28 cellular contexts compared by ENCODE assay signal in genomic region chr3:13407475-13407874, GRCh38. TPM values are rescaled to one million over a fixed set of nuclear protein-coding genes. Genes with fewer than 3 reads are reported as not detected.
DNase-seq lines count a peak whose midpoint lies in the region; ATAC-seq, FAIRE-seq and TF ChIP-seq lines count a peak whose summit lies in the region.
"Had no signal": no experiment of that assay in that cellular context is flagged by ENCODE, and none has a peak within 500 bp of the region (broad histone marks: within the 10 kb centered on the region; RNA-seq: fewer than 3 reads in every experiment).

No MANE protein-coding gene starts in this region.

- DNase-seq in T-helper 1 cell (no peak), HepG2 (ENCODE audit: low spot score) (no peak), right lobe of liver (no peak), K562 (ENCODE audit: extremely low read depth in 1 of 4, low spot score in 3 of 4) (no peak), NCI-H2227 (lab: John Stamatoyannopoulos, UW; ENCODE audit: unreplicated experiment) (no peak)
- DNase-seq in stimulated activated effector memory CD8-positive, alpha-beta T cell treated with anti-CD3 and anti-CD28 coated beads, Interleukin-12 subunit alpha, Interleukin-12 subunit beta, amount 100 ng/mL, for 72 hours (ENCODE audit: low spot score in 2 of 2) = no peak
- DNase-seq: activated CD4-positive, alpha-beta T cell treated with anti-CD3 and anti-CD28 coated beads for 4 hours; activated effector memory CD4-positive, alpha-beta T cell treated with Interleukin-2 at 50 U/mL for 16 hours; amniotic stem cell; dorsolateral prefrontal cortex; EL; foreskin melanocyte; GOT3; heart left ventricle; left ventricle myocardium superior; NCI-H2029; NCI-H526; right cardiac atrium; stimulated activated CD4-positive, alpha-beta T cell treated with anti-CD3 and anti-CD28 coated beads, Interleukin-1b, Interleukin-23, amount 100 ng/mL, for 48 hours; testis had no signal

- H3K79me2 ChIP-seq in HepG2 (ENCODE audit: insufficient read depth, low read length) (peaks cover 40% of the 10 kb centered on the region), K562 (ENCODE audit: control insufficient read depth, insufficient read depth, low read length) (peaks cover 90% of the 10 kb centered on the region)

- TF ChIP-seq EP300 in HepG2 (IDR thresholded peaks at IDR 0.05; ENCODE audit: low read depth in 2 of 2, low read length in 2 of 2) (no peak), HepG2 (CRISPR knock-in tag; IDR thresholded peaks at IDR 0.05; ENCODE audit: borderline replicate concordance) (no peak), K562 (IDR thresholded peaks at IDR 0.05; ENCODE audit: low read length) (no peak)

- POLR2A ChIA-PET in HepG2 (lab: Yijun Ruan, JAX) (no interaction called here), K562 (lab: Yijun Ruan, JAX) (interaction anchor here (0.7 to 4.0 kb wide), 4 partner anchors 9 to 66 kb away, joined by 3 to 29 read pairs (median 6); partner anchors contain the start of gene NUP210)

- no peak overlapping the region for H3K9ac ChIP-seq in HepG2 (ENCODE audit: insufficient read depth, low read depth, low read length)
- H3K9ac ChIP-seq in K562 (ENCODE audit: insufficient read depth in 1 of 2, low read depth in 2 of 2, low read length in 2 of 2) = no peak overlapping the region

- in situ Hi-C loops in HepG2 (cut with HindIII; ENCODE audit: extremely low pct_ligation_motif_present, low pct_unique_long_range_greater_than_20kb) = no loop called here
- in situ Hi-C loops in K562 (cut with MboI) = no loop called here

- H3K27ac Mint-ChIP-seq in T-helper 1 cell treated with Interleukin-12 subunit alpha and Interleukin-12 subunit beta and Interleukin-4 antibody, amounts not matched to agents 30 μg/mL and 1 μg/mL, for 36 hours = peak overlapping the region; percentile 33
- peak overlapping the region; percentile 51 for H3K27ac Mint-ChIP-seq in stimulated activated effector memory CD8-positive, alpha-beta T cell treated with anti-CD3 and anti-CD28 coated beads, Interleukin-12 subunit alpha, Interleukin-12 subunit beta, amount 100 ng/mL, for 72 hours
- H3K27ac Mint-ChIP-seq: brain had no signal

- peaks cover 3% of the 10 kb centered on the region; the same call in 1 of the 2 replicates for H4K20me1 ChIP-seq in HepG2 (ENCODE audit: insufficient read depth, low read length)
- H4K20me1 ChIP-seq in K562 (replicated peaks; ENCODE audit: control insufficient read depth, insufficient read depth, low read length) = peaks cover 14% of the 10 kb centered on the region; the same call in 1 of the 2 replicates

- BruUV-seq in HepG2 (replicated peaks; lab: Mats Ljungman, UMichigan) (no TSS peak), K562 (replicated peaks; lab: Mats Ljungman, UMichigan) (no TSS peak)

- TF ChIP-seq RAD21 in HepG2 (CRISPR knock-in tag; IDR thresholded peaks at IDR 0.05) = no peak
- TF ChIP-seq RAD21 in K562 (CRISPR knock-in tag; conservative IDR thresholded peaks at IDR 0.05 in 1 of 2, IDR thresholded peaks at IDR 0.05 in 1 of 2) = no peak

- H3K4me1 ChIP-seq in HepG2 (ENCODE audit: insufficient read depth, low read length) (0 out of 2 replicates have a peak, but pooled peaks cover 7% of the 10 kb centered on the region), right lobe of liver (peaks cover 0 to 5% (median 0%) of the 10 kb centered on the region in 4 donors), K562 (replicated peaks in 1 of 2; ENCODE audit: control insufficient read depth in 2 of 2, insufficient read depth in 2 of 2, low read length in 2 of 2) (peaks cover 32 to 39% of the 10 kb centered on the region in 2 experiments; a peak in 4 of 5 replicates)
- H3K4me1 ChIP-seq: heart left ventricle, testis had no signal

- H3K4me2 ChIP-seq in HepG2 (ENCODE audit: low read depth, low read length) (no peak overlapping the region), K562 (ENCODE audit: insufficient read depth, low read length) (no peak overlapping the region)

- peaks cover 13% of the 10 kb centered on the region for H3K4me1 Mint-ChIP-seq in T-helper 1 cell treated with Interleukin-12 subunit alpha and Interleukin-12 subunit beta and Interleukin-4 antibody, amounts not matched to agents 30 μg/mL and 1 μg/mL, for 36 hours (ENCODE audit: low read depth)
- peaks cover 25% of the 10 kb centered on the region for H3K4me1 Mint-ChIP-seq in stimulated activated effector memory CD8-positive, alpha-beta T cell treated with anti-CD3 and anti-CD28 coated beads, Interleukin-12 subunit alpha, Interleukin-12 subunit beta, amount 100 ng/mL, for 72 hours

- no peak for ATAC-seq in HepG2
- no peak for ATAC-seq in right lobe of liver
- no peak for ATAC-seq in K562
- no peak for ATAC-seq in stimulated activated effector memory CD8-positive, alpha-beta T cell treated with anti-CD3 and anti-CD28 coated beads, Interleukin-12 subunit alpha, Interleukin-12 subunit beta, amount 100 ng/mL, for 72 hours
- ATAC-seq in HG02798 (IDR thresholded peaks at IDR 0.05; ENCODE audit: poor library complexity, unreplicated experiment) = no peak
- ATAC-seq: heart left ventricle, left ventricle myocardium superior, right cardiac atrium, SK-N-SH treated with all-trans-retinoic acid at 6 μM for 48 hours had no signal

- H2AFZ ChIP-seq in HepG2 (ENCODE audit: low read length) (no peak overlapping the region), K562 (ENCODE audit: low read depth, low read length) (no peak overlapping the region)

- H3K9me3 ChIP-seq in HepG2 (ENCODE audit: low read length) (peaks cover 8% of the 10 kb centered on the region), right lobe of liver (no peaks in the 10 kb centered on the region), K562 (replicated peaks; ENCODE audit: control insufficient read depth, insufficient read depth, low read depth, low read length) (peaks cover 19% of the 10 kb centered on the region)
- H3K9me3 ChIP-seq: testis had no signal

- peaks cover 0 to 7% of the 10 kb centered on the region in 2 experiments; a peak in 4 of 5 replicates for H3K36me3 ChIP-seq in HepG2 (replicated peaks in 1 of 2; ENCODE audit: control insufficient read depth in 1 of 2, insufficient read depth in 2 of 2, low read length in 2 of 2)
- no peaks in the 10 kb centered on the region for H3K36me3 ChIP-seq in right lobe of liver
- H3K36me3 ChIP-seq in K562 (ENCODE audit: control insufficient read depth, insufficient read depth, low read length) = peaks cover 39% of the 10 kb centered on the region; the same call in 2 of the 3 replicates
- H3K36me3 ChIP-seq: heart left ventricle had no signal

- H3K9me3 Mint-ChIP-seq in T-helper 1 cell treated with Interleukin-12 subunit alpha and Interleukin-12 subunit beta and Interleukin-4 antibody, amounts not matched to agents 30 μg/mL and 1 μg/mL, for 36 hours = peaks cover 14% of the 10 kb centered on the region
- no peaks in the 10 kb centered on the region for H3K9me3 Mint-ChIP-seq in stimulated activated effector memory CD8-positive, alpha-beta T cell treated with anti-CD3 and anti-CD28 coated beads, Interleukin-12 subunit alpha, Interleukin-12 subunit beta, amount 100 ng/mL, for 72 hours
- H3K9me3 Mint-ChIP-seq: stimulated activated naive CD8-positive, alpha-beta T cell treated with anti-CD3 and anti-CD28 coated beads, Interleukin-15, Interleukin-2, amounts not matched to agents 100 ng/mL and 50 ng/mL, for 24 hours had no signal

- TF ChIP-seq POLR2A in HepG2 (IDR thresholded peaks at IDR 0.05; ENCODE audit: insufficient read depth in 1 of 2, low read depth in 2 of 2, low read length in 2 of 2) (no peak), right lobe of liver (IDR thresholded peaks at IDR 0.05) (no peak), K562 (conservative IDR thresholded peaks at IDR 0.05) (peak; percentile 53; the same call in 1 of the 2 replicates)

- 100% methylated on average over 1 of the region's 1 CpG for WGBS in HepG2 (ENCODE audit: low lambda C conversion rate)
- WGBS in right lobe of liver (ENCODE audit: insufficient coverage, low coverage, low lambda C conversion rate, missing lambda C conversion rate) = 77% methylated on average over 1 of the region's 1 CpG
- 67% methylated on average over 1 of the region's 1 CpG for WGBS in K562 (ENCODE audit: insufficient coverage, low coverage, missing lambda C conversion rate)

- H3K4me3 Mint-ChIP-seq in T-helper 1 cell treated with Interleukin-12 subunit alpha and Interleukin-12 subunit beta and Interleukin-4 antibody, amounts not matched to agents 30 μg/mL and 1 μg/mL, for 36 hours = no peak overlapping the region
- H3K4me3 Mint-ChIP-seq in stimulated activated effector memory CD8-positive, alpha-beta T cell treated with anti-CD3 and anti-CD28 coated beads, Interleukin-12 subunit alpha, Interleukin-12 subunit beta, amount 100 ng/mL, for 72 hours = no peak overlapping the region
- H3K4me3 Mint-ChIP-seq: brain; stimulated activated naive CD8-positive, alpha-beta T cell treated with anti-CD3 and anti-CD28 coated beads, Interleukin-15, Interleukin-2, amounts not matched to agents 100 ng/mL and 50 ng/mL, for 24 hours had no signal

- H3K27me3 ChIP-seq in HepG2 (ENCODE audit: control insufficient read depth in 1 of 2, insufficient read depth in 2 of 2, low read length in 2 of 2) (no peaks in the 10 kb centered on the region), right lobe of liver (no peaks in the 10 kb centered on the region), K562 (ENCODE audit: control insufficient read depth in 2 of 2, insufficient read depth in 2 of 2, low read length in 2 of 2) (no peaks in the 10 kb centered on the region)
- H3K27me3 ChIP-seq: dorsolateral prefrontal cortex, heart left ventricle, testis had no signal

- no peak overlapping the region for H3K4me3 ChIP-seq in HepG2 (replicated peaks in 1 of 3; ENCODE audit: insufficient read depth in 1 of 3, low read depth in 2 of 3, low read length in 3 of 3)
- H3K4me3 ChIP-seq in right lobe of liver = no peak overlapping the region
- H3K4me3 ChIP-seq in K562 = no peak overlapping the region
- H3K4me3 ChIP-seq: dorsolateral prefrontal cortex, heart left ventricle, testis had no signal

- no peaks in the 10 kb centered on the region for H3K27me3 Mint-ChIP-seq in T-helper 1 cell treated with Interleukin-12 subunit alpha and Interleukin-12 subunit beta and Interleukin-4 antibody, amounts not matched to agents 30 μg/mL and 1 μg/mL, for 36 hours (ENCODE audit: low read depth)
- H3K27me3 Mint-ChIP-seq: brain; stimulated activated naive CD8-positive, alpha-beta T cell treated with anti-CD3 and anti-CD28 coated beads, Interleukin-15, Interleukin-2, amounts not matched to agents 100 ng/mL and 50 ng/mL, for 24 hours had no signal

- TF ChIP-seq CTCF in HepG2 (CRISPR knock-in tag; IDR thresholded peaks at IDR 0.05) (no peak), right lobe of liver (IDR thresholded peaks at IDR 0.05) (no peak), K562 (IDR thresholded peaks at IDR 0.05 in 2 of 3, conservative IDR thresholded peaks at IDR 0.05 in 1 of 3; ENCODE audit: insufficient read depth in 2 of 3, low read depth in 1 of 3, low read length in 3 of 3) (no peak)

- H3K9me1 ChIP-seq in K562 (ENCODE audit: control insufficient read depth, insufficient read depth, low read length) = no peaks in the 10 kb centered on the region

- CTCF ChIA-PET in HepG2 (lab: Yijun Ruan, JAX; ENCODE audit: low intra/inter-chr PET ratio, low total read pairs) = no interaction called here
- CTCF ChIA-PET in K562 (lab: Yijun Ruan, JAX; ENCODE audit: low intra/inter-chr PET ratio) = no interaction called here

- H3K36me3 Mint-ChIP-seq in T-helper 1 cell treated with Interleukin-12 subunit alpha and Interleukin-12 subunit beta and Interleukin-4 antibody, amounts not matched to agents 30 μg/mL and 1 μg/mL, for 36 hours (ENCODE audit: low read depth) = peaks cover 28% of the 10 kb centered on the region
- H3K36me3 Mint-ChIP-seq in stimulated activated effector memory CD8-positive, alpha-beta T cell treated with anti-CD3 and anti-CD28 coated beads, Interleukin-12 subunit alpha, Interleukin-12 subunit beta, amount 100 ng/mL, for 72 hours = peaks cover 25% of the 10 kb centered on the region

- H3K27ac ChIP-seq in HepG2 (ENCODE audit: extremely low read length, insufficient read depth, low read length) (no peak overlapping the region), right lobe of liver (no peak overlapping the region), K562 (ENCODE audit: extremely low read depth, low read depth, low read length) (no peak overlapping the region)
- H3K27ac ChIP-seq: 22Rv1, dorsolateral prefrontal cortex, heart left ventricle, testis had no signal

- FAIRE-seq in HepG2 (lab: Jason Lieb, UNC) = no peak
- FAIRE-seq in K562 (lab: Jason Lieb, UNC) = no peak
- FAIRE-seq: keratinocyte, urothelium cell line had no signal

- intact Hi-C loops in HepG2 (cut with micrococcal nuclease; ENCODE audit: unreplicated experiment) (no loop called here), right lobe of liver (cut with DNase I) (no loop called here), K562 (cut with micrococcal nuclease) (loop anchor here (2.0 kb wide), 1 partner anchor 23 kb away; no protein-coding TSS in a partner anchor)

RNA-seq across cellular contexts. Expression of gene NUP210, which starts 12.6 kb away (rescaled TPM):
- total RNA-seq in HepG2 (2016; rRNA removed; fragmentation: Illumina TruSeq; extraction: Trizol) (18.2 and 35.2 TPM in 2 replicates), right lobe of liver (10 to 100 TPM; 11.7 to 17.7 (median 15.6) TPM), K562 (2014; rRNA removed) (60.7 and 76.5 TPM in 2 replicates), K562 (2014; rRNA removed; fragmentation: Illumina TruSeq; extraction: Trizol) (25.4 and 30.2 TPM in 2 replicates), K562 (2015; rRNA removed; fragmentation: Illumina TruSeq; extraction: Trizol) (36.0 and 39.9 TPM in 2 replicates), K562 (2021) (128 and 138 TPM in 2 replicates)
- total RNA-seq in HepG2 (2016; cell fraction: cytosol; rRNA removed; fragmentation: Illumina TruSeq; extraction: Trizol; ENCODE audit: low read depth) = 2.4 and 3.0 TPM in 2 replicates
- total RNA-seq in HepG2 (2016; cell fraction: insoluble cytoplasmic fraction; rRNA removed; fragmentation: Illumina TruSeq; extraction: Trizol) = 13.5 and 35.7 TPM in 2 replicates
- total RNA-seq in HepG2 (2016; cell fraction: membrane; rRNA removed; fragmentation: Illumina TruSeq; extraction: Trizol) = 7.5 TPM in 2 replicates
- 48.2 and 58.1 TPM in 2 replicates for total RNA-seq in HepG2 (2016; cell fraction: nucleus; rRNA removed; fragmentation: Illumina TruSeq; extraction: Trizol)
- polyA plus RNA-seq in HepG2 (2011; rRNA removed) (31.6 and 44.3 TPM in 2 replicates), K562 (2011; rRNA removed) (44.0 and 93.3 TPM in 2 replicates), K562 (2014; fragmentation: Illumina TruSeq; extraction: Trizol) (90.7 and 111 TPM in 2 replicates), K562 (2014; fragmentation: Nextera tagmentation; extraction: Ambion mirVana) (1 to 10 TPM; 1.2 to 1.4 TPM), K562 (2014; rRNA removed) (54.3 and 61.0 TPM in 2 replicates)
- 17.7 and 20.2 TPM in 2 replicates for polyA plus RNA-seq in HepG2 (2011; cell fraction: cytosol; rRNA removed)
- 105 and 126 TPM in 2 replicates for polyA plus RNA-seq in HepG2 (2011; cell fraction: nucleus; rRNA removed)
- polyA plus RNA-seq in HepG2 (2012) = 34.3 and 44.8 TPM in 2 replicates
- polyA plus RNA-seq in HepG2 (2016; cell fraction: cytosol; fragmentation: Illumina TruSeq; extraction: Trizol; ENCODE audit: low read depth) = 1.3 and 1.6 TPM in 2 replicates
- polyA plus RNA-seq in HepG2 (2016; cell fraction: insoluble cytoplasmic fraction; fragmentation: Illumina TruSeq; extraction: Trizol; ENCODE audit: low read depth) = 10.1 and 14.0 TPM in 2 replicates
- 2.8 and 3.5 TPM in 2 replicates for polyA plus RNA-seq in HepG2 (2016; cell fraction: membrane; fragmentation: Illumina TruSeq; extraction: Trizol; ENCODE audit: low read depth)
- 83.4 and 84.9 TPM in 2 replicates for polyA plus RNA-seq in HepG2 (2016; cell fraction: nucleus; fragmentation: Illumina TruSeq; extraction: Trizol; ENCODE audit: insufficient read depth, low read depth)
- 104 and 110 TPM in 2 replicates for polyA minus RNA-seq in HepG2 (2011; rRNA and poly(A)+ RNA removed; ENCODE audit: low replicate concordance)
- polyA minus RNA-seq in HepG2 (2011; cell fraction: cytosol; rRNA and poly(A)+ RNA removed) = 31.9 and 35.7 TPM in 2 replicates
- 50.5 and 60.3 TPM in 2 replicates for polyA minus RNA-seq in HepG2 (2011; cell fraction: nucleus; rRNA and poly(A)+ RNA removed)
- total RNA-seq in K562 (2011; cell fraction: chromatin; rRNA removed; ENCODE audit: low replicate concordance) = 213 and 603 TPM in 2 replicates
- total RNA-seq in K562 (2011; cell fraction: nucleolus; rRNA removed) = 374 and 409 TPM in 2 replicates
- total RNA-seq in K562 (2011; cell fraction: nucleoplasm; rRNA removed) = 286 and 299 TPM in 2 replicates
- polyA plus RNA-seq in K562 (2011; cell fraction: cytosol; rRNA removed) = 51.4 and 78.4 TPM in 2 replicates
- polyA plus RNA-seq in K562 (2011; cell fraction: nucleus; rRNA removed) = 125 and 255 TPM in 2 replicates
- 95.0 and 139 TPM in 2 replicates for polyA plus RNA-seq in K562 (2012)
- polyA minus RNA-seq in K562 (2011; rRNA and poly(A)+ RNA removed) = 82.2 and 99.7 TPM in 2 replicates
- polyA minus RNA-seq in K562 (2011; cell fraction: cytosol; rRNA and poly(A)+ RNA removed) = 114 and 152 TPM in 2 replicates
- polyA minus RNA-seq in K562 (2011; cell fraction: nucleus; rRNA and poly(A)+ RNA removed) = 137 and 138 TPM in 2 replicates
